ENCODE assay signal across 10 cellular contexts in genomic region chr22:19984201-19984753, GRCh38. TPM values are rescaled to one million over a fixed set of nuclear protein-coding genes. Genes with fewer than 3 reads are reported as not detected.
A peak's percentile ranks its signal among the peaks of the same experiment; 100 is the strongest.
DNase-seq lines count a peak whose midpoint lies in the region; ATAC-seq, FAIRE-seq and TF ChIP-seq lines count a peak whose summit lies in the region.
"Had no signal": no experiment of that assay in that cellular context is flagged by ENCODE, and none has a peak within 500 bp of the region (broad histone marks: within the 10 kb centered on the region; RNA-seq: fewer than 3 reads in every experiment).

No MANE protein-coding gene starts in this region.

- no peaks in the 10 kb centered on the region for H3K36me3 Mint-ChIP-seq in activated CD8-positive, alpha-beta memory T cell treated with anti-CD3 and anti-CD28 coated beads, Interleukin-2, amount 10 ng/mL, durations not matched to agents 7 days and 5 days

- TF ChIP-seq CTCF in D721Med (IDR thresholded peaks at IDR 0.05; ENCODE audit: insufficient read depth, missing control alignments): no peak

- no peak overlapping the region for H3K4me3 Mint-ChIP-seq in activated CD8-positive, alpha-beta memory T cell treated with anti-CD3 and anti-CD28 coated beads, Interleukin-2, amount 10 ng/mL, durations not matched to agents 7 days and 5 days

- CTCF ChIA-PET in activated CD8-positive, alpha-beta memory T cell treated with anti-CD3 and anti-CD28 coated beads, Interleukin-2, amount 10 ng/mL, durations not matched to agents 7 days and 5 days (lab: Charles Lee): interaction anchor here (0.7 to 3.4 kb wide), 6 partner anchors 12 to 254 kb away, joined by 3 to 10 read pairs (median 4); no protein-coding TSS in a partner anchor

- no peak overlapping the region for H3K27ac Mint-ChIP-seq in activated CD8-positive, alpha-beta memory T cell treated with anti-CD3 and anti-CD28 coated beads, Interleukin-2, amount 10 ng/mL, durations not matched to agents 7 days and 5 days

- no peak for ATAC-seq in GM21515 (IDR thresholded peaks at IDR 0.05; ENCODE audit: unreplicated experiment)
- no peak for ATAC-seq in activated CD8-positive, alpha-beta memory T cell treated with anti-CD3 and anti-CD28 coated beads, Interleukin-2, amount 10 ng/mL, durations not matched to agents 7 days and 5 days

- H3K9me3 Mint-ChIP-seq in activated CD8-positive, alpha-beta memory T cell treated with anti-CD3 and anti-CD28 coated beads, Interleukin-2, amount 10 ng/mL, durations not matched to agents 7 days and 5 days (ENCODE audit: low read depth): no peaks in the 10 kb centered on the region

- no peaks in the 10 kb centered on the region for H3K27me3 Mint-ChIP-seq in activated CD8-positive, alpha-beta memory T cell treated with anti-CD3 and anti-CD28 coated beads, Interleukin-2, amount 10 ng/mL, durations not matched to agents 7 days and 5 days

- DNase-seq in 8988T (peak; percentile 88), HK-2 (ENCODE audit: unreplicated experiment) (peak; percentile 54), amniotic epithelial cell (ENCODE audit: low read depth) (peak; percentile 42), hepatic stellate cell (ENCODE audit: low spot score) (peak; percentile 91), D721Med (ENCODE audit: insufficient read length, low spot score) (no peak), GM19238 (ENCODE audit: insufficient read length, low spot score) (no peak)
- DNase-seq in activated CD8-positive, alpha-beta memory T cell treated with anti-CD3 and anti-CD28 coated beads, Interleukin-2, amount 10 ng/mL, durations not matched to agents 7 days and 5 days: no peak
- DNase-seq: activated CD4-positive, alpha-beta T cell treated with anti-CD3 and anti-CD28 coated beads for 4 hours had no signal

- no peaks in the 10 kb centered on the region for H3K4me1 Mint-ChIP-seq in activated CD8-positive, alpha-beta memory T cell treated with anti-CD3 and anti-CD28 coated beads, Interleukin-2, amount 10 ng/mL, durations not matched to agents 7 days and 5 days

- no peak for FAIRE-seq in D721Med (lab: Jason Lieb, UNC)
- FAIRE-seq: G401.6 had no signal

RNA-seq across cellular contexts. Expression of gene ARVCF, which starts 32.3 kb away (rescaled TPM):
- total RNA-seq in activated CD8-positive, alpha-beta memory T cell treated with anti-CD3 and anti-CD28 coated beads, Interleukin-2, amount 10 ng/mL, durations not matched to agents 7 days and 5 days: under 1 TPM; 0.50 to 0.70 TPM

RNA-seq across cellular contexts. Expression of gene TANGO2, which starts 36.6 kb away (rescaled TPM):
- total RNA-seq in activated CD8-positive, alpha-beta memory T cell treated with anti-CD3 and anti-CD28 coated beads, Interleukin-2, amount 10 ng/mL, durations not matched to agents 7 days and 5 days: 10 to 100 TPM; 36.7 to 44.5 TPM

RNA-seq across cellular contexts. Expression of gene TXNRD2, which starts 42.7 kb away (rescaled TPM):
- total RNA-seq in activated CD8-positive, alpha-beta memory T cell treated with anti-CD3 and anti-CD28 coated beads, Interleukin-2, amount 10 ng/mL, durations not matched to agents 7 days and 5 days: 10 to 100 TPM; 20.5 to 23.1 TPM

RNA-seq across cellular contexts. Expression of gene COMT, which starts 42.7 kb away (rescaled TPM):
- total RNA-seq in activated CD8-positive, alpha-beta memory T cell treated with anti-CD3 and anti-CD28 coated beads, Interleukin-2, amount 10 ng/mL, durations not matched to agents 7 days and 5 days: 10 to 100 TPM; 92.6 to 95.3 TPM

Comparison
In these comparisons a context has a peak if more than half of its experiments do, and no peak if none do; other contexts are left out.
1. DNase-seq: peak in 8988T (single experiment), HK-2 (single experiment), amniotic epithelial cell (single experiment) and hepatic stellate cell (single experiment); none in D721Med (single experiment), GM19238 (single experiment) and activated CD8-positive, alpha-beta memory T cell treated with anti-CD3 and anti-CD28 coated beads, Interleukin-2, amount 10 ng/mL, durations not matched to agents 7 days and 5 days (single experiment).